8 cellular contexts compared by ENCODE assay signal in genomic region chr17:51165680-51166197, GRCh38. TPM values are rescaled to one million over a fixed set of nuclear protein-coding genes. Genes with fewer than 3 reads are reported as not detected.
A peak's percentile ranks its signal among the peaks of the same experiment; 100 is the strongest.
DNase-seq lines count a peak whose midpoint lies in the region; ATAC-seq and TF ChIP-seq lines count a peak whose summit lies in the region.

No MANE protein-coding gene starts in this region.

- ATAC-seq in activated T-cell treated with anti-CD3 and anti-CD28 coated beads, Interleukin-2, amount 50 U/mL, for 4 hours = peak; percentile 23 to 30
- ATAC-seq in HG03139 (IDR thresholded peaks at IDR 0.05; ENCODE audit: unreplicated experiment) (peak; percentile 15), omental fat pad (ENCODE audit: low FRiP score) (peak; percentile 24)

- H3K4me3 ChIP-seq in WERI-Rb-1 (ENCODE audit: low read depth, low read length) (peak overlapping the region; percentile 93), fibroblast of mammary gland (ENCODE audit: control insufficient read depth, low read depth, low read length) (peak overlapping the region; percentile 72)

- peaks cover 22% of the 10 kb centered on the region for H3K4me1 Mint-ChIP-seq in activated T-cell treated with anti-CD3 and anti-CD28 coated beads, Interleukin-2, amount 50 U/mL, for 4 hours (ENCODE audit: low read depth)

- no peaks in the 10 kb centered on the region for H3K27me3 Mint-ChIP-seq in activated T-cell treated with anti-CD3 and anti-CD28 coated beads, Interleukin-2, amount 50 U/mL, for 4 hours (ENCODE audit: low read depth)

- peak overlapping the region; percentile 94 for H3K27ac ChIP-seq in WERI-Rb-1

- H3K27me3 ChIP-seq in WERI-Rb-1 (ENCODE audit: insufficient read depth, low read depth, severe bottlenecking) = no peaks in the 10 kb centered on the region

- H3K9me3 ChIP-seq in WERI-Rb-1 (ENCODE audit: severe bottlenecking) = no peaks in the 10 kb centered on the region

- H3K4me3 Mint-ChIP-seq in activated T-cell treated with anti-CD3 and anti-CD28 coated beads, Interleukin-2, amount 50 U/mL, for 4 hours = peak overlapping the region; percentile 90

- H3K9me3 Mint-ChIP-seq in activated T-cell treated with anti-CD3 and anti-CD28 coated beads, Interleukin-2, amount 50 U/mL, for 4 hours = no peaks in the 10 kb centered on the region

- peaks cover 76% of the 10 kb centered on the region for H3K36me3 ChIP-seq in WERI-Rb-1

- no peak for TF ChIP-seq CTCF in WERI-Rb-1 (IDR thresholded peaks at IDR 0.05; ENCODE audit: low read depth, low read length)
- TF ChIP-seq CTCF in fibroblast of mammary gland (conservative IDR thresholded peaks at IDR 0.05; ENCODE audit: control insufficient read depth, insufficient read depth, low read depth, low read length) = no peak
- no peak for TF ChIP-seq CTCF in omental fat pad (IDR thresholded peaks at IDR 0.05)

- DNase-seq in activated T-cell treated with anti-CD3 and anti-CD28 coated beads, Interleukin-2, amount 50 U/mL, for 4 hours = no peak
- DNase-seq in activated T-cell treated with anti-CD3 and anti-CD28 coated beads, Interleukin-2, amount 50 U/mL, for 48 hours = no peak
- DNase-seq in WERI-Rb-1 (peak; percentile 93), fibroblast of mammary gland (ENCODE audit: low read depth) (no peak), omental fat pad (ENCODE audit: low spot score) (no peak), T1000 (lab: John Stamatoyannopoulos, UW) (no peak), NCI-H2196 treated with DMSO at 0.1 percent for 48 hours (lab: John Stamatoyannopoulos, UW; ENCODE audit: unreplicated experiment) (no peak)

- peaks cover 36% of the 10 kb centered on the region for H3K36me3 Mint-ChIP-seq in activated T-cell treated with anti-CD3 and anti-CD28 coated beads, Interleukin-2, amount 50 U/mL, for 4 hours (ENCODE audit: insufficient read depth)

RNA-seq across cellular contexts. Expression of gene NME2, which starts 0.5 kb away (rescaled TPM):
- 100 to 1,000 TPM; 847 to 931 (median 896) TPM for total RNA-seq in activated T-cell treated with anti-CD3 and anti-CD28 coated beads, Interleukin-2, amount 50 U/mL, for 4 hours
- 100 to 1,000 TPM; 440 to 570 (median 469) TPM for total RNA-seq in omental fat pad

RNA-seq across cellular contexts. Expression of gene NME1, which starts 12.4 kb away (rescaled TPM):
- 100 to 1,000 TPM; 495 to 588 (median 548) TPM for total RNA-seq in activated T-cell treated with anti-CD3 and anti-CD28 coated beads, Interleukin-2, amount 50 U/mL, for 4 hours
- total RNA-seq in omental fat pad = 10 to 100 TPM; 24.1 to 95.2 (median 77.1) TPM

RNA-seq across cellular contexts. Expression of gene SPAG9, which starts 45.1 kb away (rescaled TPM):
- total RNA-seq in activated T-cell treated with anti-CD3 and anti-CD28 coated beads, Interleukin-2, amount 50 U/mL, for 4 hours = 10 to 100 TPM; 37.2 to 45.6 (median 37.4) TPM
- total RNA-seq in omental fat pad = 100 to 1,000 TPM; 117 to 197 (median 138) TPM

Comparison
In these comparisons a context has a peak if more than half of its experiments do, and no peak if none do; other contexts are left out.
1. RNA of gene NME1, which starts 12.4 kb away (total RNA-seq): 495 to 588 TPM in activated T-cell treated with anti-CD3 and anti-CD28 coated beads, Interleukin-2, amount 50 U/mL, for 4 hours; 24.1 to 95.2 TPM in omental fat pad; every median in the first group is over 4 times any median in the second.
2. Peak in every context shown above with its lines, with median percentiles within 50 percentile points of each other: ATAC-seq.